1 cellular context compared by ENCODE assay signal in genomic region chr19:55161571-55162322, GRCh38.
A peak's percentile ranks its signal among the peaks of the same experiment; 100 is the strongest.
TF ChIP-seq lines count a peak whose summit lies in the region.

No MANE protein-coding gene starts in this region.

TF ChIP-seq in H1, 55 proteins besides CTCF, POLR2A, EP300 and RAD21:
- TF ChIP-seq EZH2 (IDR thresholded peaks at IDR 0.05; ENCODE audit: low read depth, low read length, severe bottlenecking) = peak; percentile 63
- TF ChIP-seq CHD2 (IDR thresholded peaks at IDR 0.05; ENCODE audit: low read length) = no peak
- TF ChIP-seq E2F6 (IDR thresholded peaks at IDR 0.05) = peak; percentile 52; the same call in 1 of the 2 replicates
- peak; percentile 48 for TF ChIP-seq MAX (IDR thresholded peaks at IDR 0.05)
- peak; percentile 31 for TF ChIP-seq RNF2 (IDR thresholded peaks at IDR 0.05; ENCODE audit: borderline replicate concordance, low read depth, low read length, missing control alignments, poor library complexity, severe bottlenecking)
- TF ChIP-seq CHD1 (IDR thresholded peaks at IDR 0.05; ENCODE audit: low read depth, low read length) = no peak
- TF ChIP-seq SUZ12 (IDR thresholded peaks at IDR 0.05; ENCODE audit: low read length) = peak; percentile 47; the same call in 1 of the 2 replicates
TF ChIP-seq in H1: peak in this region for 5.
